Comparison of ENCODE assay signal across 8 cellular contexts in genomic region chr15:52466134-52466701, GRCh38.
A peak's percentile ranks its signal among the peaks of the same experiment; 100 is the strongest.
DNase-seq lines count a peak whose midpoint lies in the region; ATAC-seq and TF ChIP-seq lines count a peak whose summit lies in the region.

No MANE protein-coding gene starts in this region.

- H3K4me1 ChIP-seq in CD8-positive, alpha-beta T cell (ENCODE audit: insufficient read depth, low read length): peaks cover 10% of the 10 kb centered on the region

- H3K27me3 Mint-ChIP-seq in CD8-positive, alpha-beta T cell (ENCODE audit: low read depth): no peaks in the 10 kb centered on the region
- no peaks in the 10 kb centered on the region for H3K27me3 Mint-ChIP-seq in type B pancreatic cell

- no peaks in the 10 kb centered on the region for H3K9me3 ChIP-seq in CD8-positive, alpha-beta T cell (ENCODE audit: low read length)

- peak overlapping the region; percentile 52 for H3K27ac Mint-ChIP-seq in CD8-positive, alpha-beta T cell
- no peak overlapping the region for H3K27ac Mint-ChIP-seq in type B pancreatic cell

- H3K27ac ChIP-seq in CD8-positive, alpha-beta T cell (ENCODE audit: low read depth, low read length): no peak overlapping the region

- H3K4me1 Mint-ChIP-seq in CD8-positive, alpha-beta T cell (ENCODE audit: low read depth): peaks cover 39% of the 10 kb centered on the region
- H3K4me1 Mint-ChIP-seq in type B pancreatic cell (ENCODE audit: unreplicated experiment): no peaks in the 10 kb centered on the region

- POLR2A ChIA-PET in CD8-positive, alpha-beta T cell (lab: Charles Lee): interaction anchor here (1.4 to 1.7 kb wide), 2 partner anchors 14 to 16 kb away, joined by 4 to 6 read pairs; no protein-coding TSS in a partner anchor

- no peaks in the 10 kb centered on the region for H3K27me3 ChIP-seq in CD8-positive, alpha-beta T cell (ENCODE audit: insufficient read depth, low read length)

- peak in 1 of 7 experiments; percentile 31 for DNase-seq in CD8-positive, alpha-beta T cell
- DNase-seq in activated CD8-positive, alpha-beta memory T cell treated with anti-CD3 and anti-CD28 coated beads for 48 hours (ENCODE audit: low read depth in 2 of 3, low spot score in 2 of 3): peak; percentile 8 to 36 (median 23)
- peak; percentile 73 for DNase-seq in mesenteric fat pad (ENCODE audit: low spot score)
- no peak for DNase-seq in type B pancreatic cell (ENCODE audit: extremely low spot score, unreplicated experiment)
- no peak for DNase-seq in NCI-H524 (lab: John Stamatoyannopoulos, UW)
- no peak for DNase-seq in DMS114 treated with DMSO at 0.1 percent for 48 hours (lab: John Stamatoyannopoulos, UW; ENCODE audit: unreplicated experiment)

- peak; percentile 58 for ATAC-seq in CD8-positive, alpha-beta T cell
- peak; percentile 96 for ATAC-seq in GM19397 (IDR thresholded peaks at IDR 0.05; ENCODE audit: unreplicated experiment)
- peak; percentile 96 for ATAC-seq in HG03354 (IDR thresholded peaks at IDR 0.05; ENCODE audit: poor library complexity, severe bottlenecking, unreplicated experiment)

- H3K36me3 ChIP-seq in CD8-positive, alpha-beta T cell (ENCODE audit: insufficient read depth, low read length): no peaks in the 10 kb centered on the region

- no peak overlapping the region for H3K4me3 Mint-ChIP-seq in CD8-positive, alpha-beta T cell
- H3K4me3 Mint-ChIP-seq in type B pancreatic cell: no peak overlapping the region

- H3K9me3 Mint-ChIP-seq in CD8-positive, alpha-beta T cell: peaks cover 10% of the 10 kb centered on the region
- H3K9me3 Mint-ChIP-seq in type B pancreatic cell: no peaks in the 10 kb centered on the region

- CTCF ChIA-PET in CD8-positive, alpha-beta T cell (lab: Charles Lee): interaction anchor here (0.8 to 1.1 kb wide), 2 partner anchors 14 to 62 kb away, joined by 3 to 4 read pairs; partner anchors contain the start of gene MYO5A

- H3K4me3 ChIP-seq in CD8-positive, alpha-beta T cell (ENCODE audit: low read depth, low read length): no peak overlapping the region

- peaks cover 6% of the 10 kb centered on the region for H3K36me3 Mint-ChIP-seq in CD8-positive, alpha-beta T cell
- peaks cover 4% of the 10 kb centered on the region for H3K36me3 Mint-ChIP-seq in type B pancreatic cell

- intact Hi-C loops in CD8-positive, alpha-beta T cell (cut with DNase I, micrococcal nuclease): loop anchor here in 1 of 2 experiments (10.0 kb wide), 1 partner anchor 59 kb away; the partner anchor contains the start of gene MYO5A

- no peak for TF ChIP-seq CTCF in CD8-positive, alpha-beta T cell (IDR thresholded peaks at IDR 0.05)
- no peak for TF ChIP-seq CTCF in type B pancreatic cell (conservative IDR thresholded peaks at IDR 0.05)

Comparison
In these comparisons a context has a peak if more than half of its experiments do, and no peak if none do; other contexts are left out.
1. DNase-seq: peak in activated CD8-positive, alpha-beta memory T cell treated with anti-CD3 and anti-CD28 coated beads for 48 hours (3 of 3) and mesenteric fat pad (single experiment); none in type B pancreatic cell (single experiment), NCI-H524 (0 of 2) and DMS114 treated with DMSO at 0.1 percent for 48 hours (single experiment).
2. Peak in every context shown above with its lines, with median percentiles within 50 percentile points of each other: ATAC-seq.